ENCODE assay signal across 30 cellular contexts in genomic region chr11:60084866-60085265, GRCh38. TPM values are rescaled to one million over a fixed set of nuclear protein-coding genes. Genes with fewer than 3 reads are reported as not detected.
"Had no signal": no experiment of that assay in that cellular context is flagged by ENCODE, and none has a peak within 500 bp of the region (broad histone marks: within the 10 kb centered on the region; RNA-seq: fewer than 3 reads in every experiment).

No MANE protein-coding gene starts in this region.

- DNase-seq: activated CD4-positive, alpha-beta T cell treated with anti-CD3 and anti-CD28 coated beads for 36 hours; activated CD4-positive, CD25-positive, alpha-beta regulatory T cell; activated CD8-positive, alpha-beta memory T cell treated with anti-CD3 and anti-CD28 coated beads, Interleukin-2, amount 10 ng/mL, durations not matched to agents 7 days and 5 days; activated CD8-positive, alpha-beta T cell treated with anti-CD3 and anti-CD28 coated beads, Interleukin-2, amount 10 ng/mL, durations not matched to agents 7 days and 5 days; activated naive CD8-positive, alpha-beta T cell treated with anti-CD3 and anti-CD28 coated beads, Interleukin-2, amount 50 U/mL, for 24 hours; activated T-cell treated with anti-CD3 and anti-CD28 coated beads, Interleukin-2, amount 50 U/mL, for 48 hours; amygdala; effector CD8-positive, alpha-beta T cell; erythroblast; head of caudate nucleus; hypothalamus; mucosa of descending colon; right cardiac atrium; stimulated activated CD4-positive, alpha-beta T cell treated with anti-CD3 and anti-CD28 coated beads, Interleukin-2, amount 100 ng/mL, for 48 hours; stimulated activated naive CD4-positive, alpha-beta T cell treated with Interleukin-2 at 50 U/mL for 16 hours; testis; transverse colon had no signal

- ATAC-seq: activated CD4-positive, alpha-beta T cell treated with anti-CD3 and anti-CD28 coated beads for 36 hours; activated CD8-positive, alpha-beta memory T cell treated with anti-CD3 and anti-CD28 coated beads, Interleukin-2, amount 10 ng/mL, durations not matched to agents 7 days and 5 days; activated CD8-positive, alpha-beta T cell treated with anti-CD3 and anti-CD28 coated beads, Interleukin-2, amount 10 ng/mL, durations not matched to agents 7 days and 5 days; activated naive CD8-positive, alpha-beta T cell treated with anti-CD3 and anti-CD28 coated beads, Interleukin-2, amount 50 U/mL, for 24 hours; left lobe of liver; mucosa of descending colon; natural killer cell treated with Interleukin-12 subunit alpha and Interleukin-12 subunit beta and Interleukin-15 and Interleukin-18, amount 100 ng/mL, for 72 hours; right cardiac atrium had no signal

- H3K9me3 ChIP-seq: breast epithelium, mucosa of descending colon, testis, transverse colon had no signal

- H3K4me3 ChIP-seq: breast epithelium, lung, mucosa of descending colon, testis, transverse colon had no signal

- H3K27ac ChIP-seq: breast epithelium, testis, transverse colon had no signal

- H3K4me1 ChIP-seq: breast epithelium, testis, transverse colon had no signal

- H3K27me3 ChIP-seq: breast epithelium, testis, transverse colon had no signal

- H3K36me3 ChIP-seq: breast epithelium, transverse colon had no signal

RNA-seq across cellular contexts. Expression of gene MS4A2, which starts 3.6 kb away (rescaled TPM):
- total RNA-seq: activated CD4-positive, alpha-beta T cell treated with anti-CD3 and anti-CD28 coated beads for 36 hours; activated CD8-positive, alpha-beta memory T cell treated with anti-CD3 and anti-CD28 coated beads, Interleukin-2, amount 10 ng/mL, durations not matched to agents 7 days and 5 days; activated CD8-positive, alpha-beta T cell treated with anti-CD3 and anti-CD28 coated beads, Interleukin-2, amount 10 ng/mL, durations not matched to agents 7 days and 5 days; activated T-helper 2 cell treated with anti-CD3 and anti-CD28 coated beads, Interferon-gamma antibody, Interleukin-2, Interleukin-4, amounts not matched to agents 10 μg/mL and 5 μg/mL and 100 μg/mL, durations not matched to agents 14 hours and 24 hours and 36 hours; dermis microvascular lymphatic vessel endothelial cell; fibroblast of lung; fibroblast of villous mesenchyme; kidney epithelial cell; myocyte had no signal

RNA-seq across cellular contexts. Expression of gene MS4A3, which starts 28.4 kb away (rescaled TPM):
- total RNA-seq: activated CD4-positive, alpha-beta T cell treated with anti-CD3 and anti-CD28 coated beads for 36 hours; activated CD8-positive, alpha-beta memory T cell treated with anti-CD3 and anti-CD28 coated beads, Interleukin-2, amount 10 ng/mL, durations not matched to agents 7 days and 5 days; activated CD8-positive, alpha-beta T cell treated with anti-CD3 and anti-CD28 coated beads, Interleukin-2, amount 10 ng/mL, durations not matched to agents 7 days and 5 days; activated T-helper 2 cell treated with anti-CD3 and anti-CD28 coated beads, Interferon-gamma antibody, Interleukin-2, Interleukin-4, amounts not matched to agents 10 μg/mL and 5 μg/mL and 100 μg/mL, durations not matched to agents 14 hours and 24 hours and 36 hours; breast epithelium; dermis microvascular lymphatic vessel endothelial cell; fibroblast of lung; fibroblast of villous mesenchyme; kidney epithelial cell; mesenteric fat pad; mucosa of descending colon; myocyte; omental fat pad; right cardiac atrium; transverse colon had no signal

RNA-seq across cellular contexts. Expression of gene OOSP2, which starts 44.7 kb away (rescaled TPM):
- total RNA-seq: activated CD4-positive, alpha-beta T cell treated with anti-CD3 and anti-CD28 coated beads for 36 hours; activated CD8-positive, alpha-beta memory T cell treated with anti-CD3 and anti-CD28 coated beads, Interleukin-2, amount 10 ng/mL, durations not matched to agents 7 days and 5 days; activated CD8-positive, alpha-beta T cell treated with anti-CD3 and anti-CD28 coated beads, Interleukin-2, amount 10 ng/mL, durations not matched to agents 7 days and 5 days; activated T-helper 2 cell treated with anti-CD3 and anti-CD28 coated beads, Interferon-gamma antibody, Interleukin-2, Interleukin-4, amounts not matched to agents 10 μg/mL and 5 μg/mL and 100 μg/mL, durations not matched to agents 14 hours and 24 hours and 36 hours; breast epithelium; dermis microvascular lymphatic vessel endothelial cell; fibroblast of lung; fibroblast of villous mesenchyme; kidney epithelial cell; left lobe of liver; lung; mesenteric fat pad; mucosa of descending colon; myocyte; natural killer cell treated with Interleukin-12 subunit alpha and Interleukin-12 subunit beta and Interleukin-15 and Interleukin-18, amount 100 ng/mL, for 72 hours; omental fat pad; right cardiac atrium; skeletal muscle tissue; transverse colon had no signal
